Comparison of ENCODE assay signal across 8 cellular contexts in genomic region chr16:47460755-47461597, GRCh38.
DNase-seq lines count a peak whose midpoint lies in the region; ATAC-seq and TF ChIP-seq lines count a peak whose summit lies in the region.

ITFG1 (minus strand) TSS chr16:47461063; CDS start chr16:47461045, 18 bp downstream.
PHKB (plus strand) TSS chr16:47461331; CDS start chr16:47461351, 20 bp downstream.

- H3K4me3 ChIP-seq in choroid plexus epithelial cell (ENCODE audit: low read depth, low read length) = peak within 1 kb of the TSS; percentile 93

- ATAC-seq in GM19025 (IDR thresholded peaks at IDR 0.05; ENCODE audit: low read depth, unreplicated experiment) (peak; percentile 75), HG03280 (IDR thresholded peaks at IDR 0.05; ENCODE audit: unreplicated experiment) (peak; percentile 78)

- DNase-seq in Ammon's horn (ENCODE audit: low spot score) = peak; percentile 91
- DNase-seq in NCI-H510A treated with DMSO at 0.1 percent for 48 hours (lab: John Stamatoyannopoulos, UW) = peak; percentile 81
- DNase-seq in activated CD4-positive, alpha-beta T cell treated with anti-CD3 and anti-CD28 coated beads for 4 hours = peak; percentile 93 to 94
- peak; percentile 93 for DNase-seq in choroid plexus epithelial cell (ENCODE audit: low read depth)
- peak; percentile 73 for DNase-seq in kidney glomerular epithelial cell (lab: John Stamatoyannopoulos, UW)
- peak; percentile 87 to 93 for DNase-seq in stimulated activated CD4-positive, alpha-beta T cell treated with anti-CD3 and anti-CD28 coated beads, Interleukin-15, amount 100 ng/mL, for 48 hours (ENCODE audit: low read depth in 2 of 2)

- peak; percentile 20 for TF ChIP-seq CTCF in choroid plexus epithelial cell (conservative IDR thresholded peaks at IDR 0.05; ENCODE audit: low read depth, low read length)

Comparison
In these comparisons a context has a peak if more than half of its experiments do, and no peak if none do; other contexts are left out.
1. Peak in every context shown above with its lines: DNase-seq, ATAC-seq and H3K4me3 ChIP-seq.